1 cellular context compared by ENCODE assay signal in the genomic region with DNA sequence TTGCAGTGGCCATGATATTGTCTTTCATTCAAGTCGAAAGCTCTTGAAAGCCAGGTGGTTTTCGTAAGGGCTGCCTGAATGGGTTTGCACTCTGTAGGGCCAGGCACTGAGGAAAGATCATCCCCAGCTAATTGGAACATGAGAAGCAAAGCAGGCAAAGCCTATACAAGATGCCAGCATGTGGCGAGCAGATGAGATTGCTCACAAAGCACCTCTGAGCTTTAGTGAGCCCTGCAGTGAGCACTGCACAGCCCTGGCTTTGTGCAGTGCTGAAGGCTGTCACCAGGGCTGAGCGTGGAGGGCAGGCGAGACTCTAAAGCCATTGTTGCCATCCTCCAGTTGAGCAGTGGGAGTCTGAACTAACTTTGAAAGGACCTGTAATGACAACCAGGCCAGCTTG.
TF ChIP-seq lines count a peak whose summit lies in the region.

No MANE protein-coding gene starts in this region.

TF ChIP-seq in IMR-90, 13 proteins besides CTCF, POLR2A, EP300 and RAD21:
- TF ChIP-seq NFE2L2 (IDR thresholded peaks at IDR 0.05; ENCODE audit: low read depth, low read length) = no peak
TF ChIP-seq in IMR-90: peak in this region for 0.
